Comparison of ENCODE assay signal across 10 cellular contexts in genomic region chr2:45992021-45992745, GRCh38.
A peak's percentile ranks its signal among the peaks of the same experiment; 100 is the strongest.
DNase-seq lines count a peak whose midpoint lies in the region; ATAC-seq and TF ChIP-seq lines count a peak whose summit lies in the region.
"Had no signal": no experiment of that assay in that cellular context is flagged by ENCODE, and none has a peak within 500 bp of the region (broad histone marks: within the 10 kb centered on the region; RNA-seq: fewer than 3 reads in every experiment).

No MANE protein-coding gene starts in this region.

- peak overlapping the region in 1 of 2 experiments; percentile 25; a peak in 2 of 4 replicates for H3K27ac ChIP-seq in SK-N-SH (ENCODE audit: low read depth in 2 of 2, low read length in 1 of 2)
- no peak overlapping the region for H3K27ac ChIP-seq in brain microvascular endothelial cell

- H3K9me2 ChIP-seq in SK-N-SH = no peaks in the 10 kb centered on the region

- WGBS in SK-N-SH (ENCODE audit: low lambda C conversion rate) = 76% methylated on average over 11 of the region's 11 CpGs
- WGBS in lower leg skin, 2 donors = 28 to 32% methylated on average over 11 of the region's 11 CpGs

- H3K36me3 ChIP-seq in SK-N-SH (replicated peaks in 1 of 2; ENCODE audit: control insufficient read depth in 1 of 2, insufficient read depth in 2 of 2, low read length in 1 of 2) (no peaks in the 10 kb centered on the region), brain microvascular endothelial cell (replicated peaks) (no peaks in the 10 kb centered on the region)

- H3K4me2 ChIP-seq in SK-N-SH = no peak overlapping the region

- TF ChIP-seq CTCF in SK-N-SH (IDR thresholded peaks at IDR 0.05) (no peak), brain microvascular endothelial cell (IDR thresholded peaks at IDR 0.05; ENCODE audit: low read depth, low read length, missing control alignments) (no peak), lower leg skin (IDR thresholded peaks at IDR 0.05) (peak in 1 of 3 donors; percentile 90)

- TF ChIP-seq POLR2A in lower leg skin (IDR thresholded peaks at IDR 0.05) = no peak

- H3K9me3 ChIP-seq in SK-N-SH = no peaks in the 10 kb centered on the region

- in situ Hi-C loops in brain microvascular endothelial cell (cut with HindIII; ENCODE audit: low pct_ligation_motif_present, low sequenced_read_pairs) = no loop called here

- H4K20me1 ChIP-seq in SK-N-SH (ENCODE audit: insufficient read depth) = no peaks in the 10 kb centered on the region

- POLR2A ChIA-PET in SK-N-SH (lab: Yijun Ruan, JAX) = no interaction called here

- no peak for TF ChIP-seq RAD21 in SK-N-SH (IDR thresholded peaks at IDR 0.05; ENCODE audit: low read length)

- H3K79me2 ChIP-seq in SK-N-SH (ENCODE audit: insufficient read depth) = no peaks in the 10 kb centered on the region

- no peak for TF ChIP-seq EP300 in SK-N-SH (IDR thresholded peaks at IDR 0.05; ENCODE audit: borderline replicate concordance in 1 of 2, low read depth in 1 of 2, low read length in 1 of 2)

- no peak overlapping the region for H3K9ac ChIP-seq in SK-N-SH

- H3K4me3 ChIP-seq in SK-N-SH (ENCODE audit: low read depth in 2 of 2, low read length in 1 of 2) (no peak overlapping the region), brain microvascular endothelial cell (ENCODE audit: low read depth, low read length) (no peak overlapping the region), lower leg skin (ENCODE audit: low read depth, poor library complexity, severe bottlenecking) (no peak overlapping the region)

- no peak for DNase-seq in SK-N-SH
- peak; percentile 69 for DNase-seq in brain microvascular endothelial cell
- DNase-seq in lower leg skin (ENCODE audit: low spot score in 2 of 2) = peak; percentile 53 to 88
- no peak for DNase-seq in NCI-H2171 treated with DMSO at 0.1 percent for 48 hours (lab: John Stamatoyannopoulos, UW)
- DNase-seq: activated T-cell treated with anti-CD3 and anti-CD28 coated beads, Interleukin-2, amount 50 U/mL, for 1 hour; CD8-positive, alpha-beta memory T cell had no signal

- ATAC-seq in SK-N-SH treated with all-trans-retinoic acid at 6 μM for 48 hours (peak; percentile 19; the same call in 1 of the 3 replicates), HG02840 (IDR thresholded peaks at IDR 0.05; ENCODE audit: low FRiP score, unreplicated experiment) (no peak), HG03378 (IDR thresholded peaks at IDR 0.05; ENCODE audit: unreplicated experiment) (no peak), HG03139 (IDR thresholded peaks at IDR 0.05; ENCODE audit: unreplicated experiment) (no peak)

- no peaks in the 10 kb centered on the region for H3F3A ChIP-seq in SK-N-SH (replicated peaks; ENCODE audit: insufficient read depth)

- CTCF ChIA-PET in SK-N-SH (lab: Yijun Ruan, JAX) = interaction anchor here (0.8 to 3.1 kb wide), 35 partner anchors 8 to 659 kb away, joined by 3 to 89 read pairs (median 6); no protein-coding TSS in a partner anchor

- intact Hi-C loops in lower leg skin (cut with DNase I; ENCODE audit: low total_unique reads) = no loop called here

- no peak overlapping the region for H2AFZ ChIP-seq in SK-N-SH (ENCODE audit: low read depth)

- H3K4me1 ChIP-seq in SK-N-SH (ENCODE audit: control insufficient read depth in 1 of 2, insufficient read depth in 2 of 2, low read depth in 1 of 2, low read length in 1 of 2) = peaks cover 0 to 11% of the 10 kb centered on the region in 2 experiments; a peak in 1 of 4 replicates

- H3K27me3 ChIP-seq in SK-N-SH (ENCODE audit: insufficient read depth) = no peaks in the 10 kb centered on the region
- no peaks in the 10 kb centered on the region for H3K27me3 ChIP-seq in brain microvascular endothelial cell (replicated peaks)

TF ChIP-seq in SK-N-SH treated with all-trans-retinoic acid at 6 μM for 48 hours, 23 proteins besides CTCF, POLR2A, EP300 and RAD21:
- TF ChIP-seq ZC3H10 (CRISPR knock-in tag; IDR thresholded peaks at IDR 0.05) (no peak), TOX (CRISPR knock-in tag; IDR thresholded peaks at IDR 0.05; ENCODE audit: borderline replicate concordance) (no peak), SNAI2 (CRISPR knock-in tag; IDR thresholded peaks at IDR 0.05) (no peak)

TF ChIP-seq in SK-N-SH, 30 proteins besides CTCF, POLR2A, EP300 and RAD21:
- TF ChIP-seq SIN3A (IDR thresholded peaks at IDR 0.05; ENCODE audit: borderline replicate concordance, low read depth, low read length) (no peak), TEAD4 (IDR thresholded peaks at IDR 0.05; ENCODE audit: borderline replicate concordance, insufficient read depth) (no peak), MEF2A (IDR thresholded peaks at IDR 0.05; ENCODE audit: borderline replicate concordance, low read depth) (no peak), MXI1 (IDR thresholded peaks at IDR 0.05; ENCODE audit: low read depth, low read length) (no peak), SMC3 (IDR thresholded peaks at IDR 0.05; ENCODE audit: low read depth, low read length) (no peak)

Comparison
In these comparisons a context has a peak if more than half of its experiments do, and no peak if none do; other contexts are left out.
1. DNase-seq: peak in brain microvascular endothelial cell (single experiment) and lower leg skin (2 of 2); none in SK-N-SH (single experiment) and NCI-H2171 treated with DMSO at 0.1 percent for 48 hours (single experiment).